10 cellular contexts compared by ENCODE assay signal in the genomic region with DNA sequence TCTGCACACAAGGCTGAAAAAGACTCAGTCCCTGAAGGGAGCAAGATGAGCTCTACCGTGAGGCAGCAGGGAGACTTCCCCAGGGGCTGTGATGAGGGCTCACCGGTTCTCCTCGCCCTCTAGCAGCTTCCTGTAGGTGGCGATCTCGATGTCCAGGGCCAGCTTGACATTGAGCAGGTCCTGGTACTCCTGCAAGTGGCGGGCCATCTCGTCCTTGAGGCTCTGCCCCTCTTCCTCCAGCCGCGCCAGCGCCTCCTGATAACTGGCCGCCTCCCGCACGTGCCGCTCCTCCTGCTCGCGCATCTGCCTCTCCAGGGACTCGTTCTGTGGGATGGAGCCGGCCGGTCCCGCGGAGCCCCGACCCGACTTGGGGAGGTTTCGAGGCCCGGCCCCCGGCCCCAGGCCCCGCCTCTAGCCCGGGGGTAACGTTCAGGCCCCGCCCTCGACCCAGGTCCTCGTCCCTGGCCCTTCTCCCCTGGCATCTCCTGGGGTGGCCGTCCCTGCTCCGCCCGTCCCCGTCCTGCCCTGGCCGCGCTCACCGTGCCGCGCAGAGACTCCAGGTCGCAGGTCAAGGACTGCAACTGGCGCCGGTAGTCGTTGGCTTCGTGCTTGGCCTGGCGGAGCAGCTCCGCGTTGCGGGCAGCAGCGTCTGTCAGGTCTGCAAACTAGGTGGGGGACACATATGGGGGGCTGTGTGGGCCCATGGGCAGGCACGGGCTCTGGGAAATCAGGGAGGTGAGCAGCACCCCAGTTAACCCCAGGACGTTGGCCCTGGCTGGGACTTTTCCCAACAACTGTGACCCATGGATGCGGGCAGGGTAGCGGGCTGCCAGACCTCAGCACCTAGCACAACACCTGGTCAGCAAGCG. TPM values are rescaled to one million over a fixed set of nuclear protein-coding genes. Genes with fewer than 3 reads are reported as not detected.
DNase-seq lines count a peak whose midpoint lies in the region; ATAC-seq and TF ChIP-seq lines count a peak whose summit lies in the region.
"Had no signal": no experiment of that assay in that cellular context is flagged by ENCODE, and none has a peak within 500 bp of the region (broad histone marks: within the 10 kb centered on the region; RNA-seq: fewer than 3 reads in every experiment).

No MANE protein-coding gene starts in this region.

- H3K4ac ChIP-seq in H9 (ENCODE audit: low read depth, low read length), result no peak overlapping the region

- no peak for ATAC-seq in HG03520 (IDR thresholded peaks at IDR 0.05; ENCODE audit: unreplicated experiment)
- ATAC-seq in HG02678 (IDR thresholded peaks at IDR 0.05; ENCODE audit: unreplicated experiment), result no peak

- no peak overlapping the region for H4K91ac ChIP-seq in H9 (ENCODE audit: insufficient read length, low read depth, low read length)

- no TSS peak for BruUV-seq in MCF 10A (replicated peaks; lab: Mats Ljungman, UMichigan)

- H2AFZ ChIP-seq in H9 (ENCODE audit: low read length), result no peak overlapping the region

- H2BK5ac ChIP-seq in H9 (ENCODE audit: insufficient read length, low read length), result no peak overlapping the region

- peak overlapping the region; percentile 39 for H3K4me3 ChIP-seq in BLaER1

- H3K79me1 ChIP-seq in H9 (ENCODE audit: insufficient read depth, low read depth, low read length, poor library complexity, severe bottlenecking), result no peaks in the 10 kb centered on the region

- WGBS in H9 (ENCODE audit: extremely low coverage, insufficient read length, low lambda C conversion rate), result no CpG with 5 or more reads among the region's 56 CpGs

- H3K23me2 ChIP-seq in H9 (ENCODE audit: insufficient read length, low read depth, low read length, poor library complexity, severe bottlenecking), result peaks cover 6% of the 10 kb centered on the region

- no peak overlapping the region for H4K8ac ChIP-seq in H9 (replicated peaks; ENCODE audit: insufficient read length, low read depth, low read length)

- no peak overlapping the region for H3T11ph ChIP-seq in H9 (ENCODE audit: low read length)

- no peaks in the 10 kb centered on the region for H3K79me2 ChIP-seq in H9 (ENCODE audit: insufficient read depth, low read length)

- no peak overlapping the region for H2BK120ac ChIP-seq in H9 (ENCODE audit: low read depth, low read length, poor library complexity, severe bottlenecking)

- no peak overlapping the region for H2AK5ac ChIP-seq in H9 (ENCODE audit: insufficient read length, low read length)

- H3K9me3 ChIP-seq in BLaER1 (no peaks in the 10 kb centered on the region), H9 (ENCODE audit: control insufficient read depth, low read depth, low read length) (no peaks in the 10 kb centered on the region)

- peak; percentile 79 for TF ChIP-seq CTCF in H9 (conservative IDR thresholded peaks at IDR 0.05)
- no peak for TF ChIP-seq CTCF in MCF 10A (IDR thresholded peaks at IDR 0.05; ENCODE audit: unreplicated experiment)

- no peak overlapping the region for H3K14ac ChIP-seq in H9 (ENCODE audit: insufficient read depth, low read length)

- H3K9ac ChIP-seq in BLaER1 (0 out of 2 replicates have a peak overlapping the region, but pooled peaks have one; percentile 10), H9 (ENCODE audit: extremely low read depth, insufficient read length, low read length) (no peak overlapping the region)
- H3K9ac ChIP-seq: KMS-11 had no signal

- no peak overlapping the region for H3K23ac ChIP-seq in H9 (ENCODE audit: insufficient read length, low read depth, low read length)

- CTCF ChIA-PET in MCF 10A (lab: Yijun Ruan, JAX), result interaction anchor here (0.6 to 2.5 kb wide), 4 partner anchors 9 to 382 kb away, joined by 3 to 12 read pairs (median 4); no protein-coding TSS in a partner anchor

- peak overlapping the region; percentile 82 for H3K4me2 ChIP-seq in BLaER1
- peak overlapping the region; percentile 35 for H3K4me2 ChIP-seq in H9 (ENCODE audit: insufficient read depth, insufficient read length, low read length)
- H3K4me2 ChIP-seq: KMS-11 had no signal

- H3K4me3 Mint-ChIP-seq in H9 (peak overlapping the region; percentile 63 to 80), MCF 10A (ENCODE audit: unreplicated experiment) (no peak overlapping the region)

- peaks cover 9 to 10% of the 10 kb centered on the region in 2 experiments for H3K4me1 Mint-ChIP-seq in H9
- H3K4me1 Mint-ChIP-seq in MCF 10A (ENCODE audit: insufficient read depth, unreplicated experiment), result peaks cover 24% of the 10 kb centered on the region

- H3K36me3 Mint-ChIP-seq in H9 (ENCODE audit: insufficient read depth in 1 of 3, low read depth in 3 of 3) (no peaks in the 10 kb centered on the region), MCF 10A (ENCODE audit: insufficient read depth, unreplicated experiment) (no peaks in the 10 kb centered on the region)

- H3K9me3 Mint-ChIP-seq in H9, result no peaks in the 10 kb centered on the region
- H3K9me3 Mint-ChIP-seq in MCF 10A (ENCODE audit: unreplicated experiment), result no peaks in the 10 kb centered on the region

- no peak overlapping the region for H2BK12ac ChIP-seq in H9 (ENCODE audit: insufficient read length, low read depth, low read length)

- no peak overlapping the region for H3K56ac ChIP-seq in H9 (ENCODE audit: insufficient read length, low read depth, low read length)

- POLR2A ChIA-PET in MCF 10A (lab: Yijun Ruan, JAX), result no interaction called here

- no peak overlapping the region for H2BK15ac ChIP-seq in H9 (ENCODE audit: low read depth, low read length)

- H3K18ac ChIP-seq in H9 (ENCODE audit: insufficient read length, low read depth, low read length), result no peak overlapping the region

- H3K4me1 ChIP-seq in BLaER1 (peaks cover 54% of the 10 kb centered on the region), H9 (ENCODE audit: insufficient read depth, low read length) (peaks cover 2% of the 10 kb centered on the region; the same call in 1 of the 2 replicates)

- intact Hi-C loops in MCF 10A (cut with micrococcal nuclease), result no loop called here

- H3K27ac Mint-ChIP-seq in H9, result no peak overlapping the region
- H3K27ac Mint-ChIP-seq in MCF 10A (ENCODE audit: low read depth, unreplicated experiment), result no peak overlapping the region

- H3K27me3 ChIP-seq in BLaER1, result peaks cover 52% of the 10 kb centered on the region
- peaks cover 2% of the 10 kb centered on the region; the same call in 1 of the 2 replicates for H3K27me3 ChIP-seq in H9 (ENCODE audit: insufficient read depth, low read length)

- no peak overlapping the region for H2BK20ac ChIP-seq in H9 (ENCODE audit: low read depth, low read length, poor library complexity, severe bottlenecking)

- DNase-seq in H9 (peak; percentile 97), T-helper 2 cell (peak in 4 of 5 experiments; percentile 15 to 56 (median 29)), MCF 10A (ENCODE audit: unreplicated experiment) (peak; percentile 36), iPS-NIHi7 (ENCODE audit: extremely low spot score) (peak; percentile 92)
- DNase-seq in stimulated activated CD4-positive, alpha-beta T cell treated with anti-CD3 and anti-CD28 coated beads, Interleukin-1b, Interleukin-23, amount 100 ng/mL, for 4 hours (ENCODE audit: low read depth in 2 of 2), result peak; percentile 18 to 26

- H3K27me3 Mint-ChIP-seq in H9 (ENCODE audit: low read depth) (peaks cover 54% of the 10 kb centered on the region), MCF 10A (ENCODE audit: insufficient read depth, unreplicated experiment) (no peaks in the 10 kb centered on the region)

- H4K5ac ChIP-seq in H9 (ENCODE audit: insufficient read length, low read depth, low read length), result no peak overlapping the region

- no peaks in the 10 kb centered on the region for H4K20me1 ChIP-seq in BLaER1
- H4K20me1 ChIP-seq in H9 (ENCODE audit: control insufficient read depth, insufficient read depth, insufficient read length), result no peaks in the 10 kb centered on the region

- no peaks in the 10 kb centered on the region for H3K36me3 ChIP-seq in BLaER1

- H3K27ac ChIP-seq in BLaER1 (no peak overlapping the region), H9 (ENCODE audit: insufficient read length, low read depth, low read length) (no peak overlapping the region)
- H3K27ac ChIP-seq: KMS-11 had no signal

RNA-seq across cellular contexts. Expression of a gene that starts 3.9 kb away (rescaled TPM):
- total RNA-seq in H9 (2021) (1.1 and 1.2 TPM in 2 replicates), MCF 10A (2022) (not detected in 2 replicates)

RNA-seq across cellular contexts. Expression of a gene that starts 12.1 kb away (rescaled TPM):
- 150 and 161 TPM in 2 replicates for total RNA-seq in H9 (2021)
- 119 and 125 TPM in 2 replicates for total RNA-seq in MCF 10A (2022)

RNA-seq across cellular contexts. Expression of a gene that starts 36.2 kb away (rescaled TPM):
- 51.8 and 52.6 TPM in 2 replicates for total RNA-seq in H9 (2021)
- total RNA-seq in MCF 10A (2022), result 11.2 and 17.5 TPM in 2 replicates

RNA-seq across cellular contexts. Expression of a gene that starts 56.7 kb away (rescaled TPM):
- total RNA-seq in H9 (2021) (6.0 and 6.4 TPM in 2 replicates), MCF 10A (2022) (0.56 and 0.96 TPM in 2 replicates)
- total RNA-seq: subcutaneous adipose tissue had no signal

Comparison
In these comparisons a context has a peak if more than half of its experiments do, and no peak if none do; other contexts are left out.
1. DNase-seq: peak in every context shown above with its lines; median percentile 97 in H9; 92 in iPS-NIHi7; 36 in MCF 10A; 29 in T-helper 2 cell; 22 in stimulated activated CD4-positive, alpha-beta T cell treated with anti-CD3 and anti-CD28 coated beads, Interleukin-1b, Interleukin-23, amount 100 ng/mL, for 4 hours.